Comparison of ENCODE assay signal across 8 cellular contexts in the genomic region with DNA sequence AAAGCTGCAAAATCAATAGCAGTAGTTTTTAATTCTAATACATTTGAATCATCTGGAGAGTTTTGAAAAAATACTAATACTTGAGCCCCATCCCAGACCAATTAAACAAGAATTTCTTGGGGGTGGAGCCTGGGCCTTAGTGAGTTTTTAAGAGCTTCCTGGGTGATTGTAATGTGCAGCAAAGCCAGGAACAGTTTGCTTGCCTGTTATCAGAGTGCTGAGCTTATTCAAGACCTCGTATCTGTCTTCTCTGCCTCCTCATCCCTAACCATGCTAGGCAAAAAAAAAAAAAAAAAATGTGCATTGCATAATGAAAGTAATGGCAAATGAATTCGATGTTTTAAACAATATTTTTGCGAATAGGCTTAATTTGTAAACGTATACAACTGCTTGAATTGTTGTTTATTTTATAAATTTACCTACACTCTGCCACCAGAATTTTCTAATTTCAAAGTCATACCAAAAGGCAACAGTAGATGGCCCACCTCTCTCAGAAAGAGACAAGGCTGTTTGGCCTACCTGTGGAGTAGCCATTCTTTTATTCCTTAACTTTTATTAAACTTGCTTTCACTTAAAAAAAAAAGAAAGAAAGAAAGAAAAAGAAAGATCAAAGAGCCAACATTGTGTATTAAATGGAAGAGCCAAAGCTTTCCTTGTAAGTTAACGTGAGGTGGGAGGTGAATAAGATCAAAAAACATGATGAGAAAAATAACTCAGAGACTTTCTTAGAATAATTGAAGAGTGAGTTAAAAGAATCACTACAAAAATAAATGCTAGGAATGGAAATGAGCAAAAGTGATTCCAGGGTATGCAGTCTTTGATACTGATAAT. TPM values are rescaled to one million over a fixed set of nuclear protein-coding genes. Genes with fewer than 3 reads are reported as not detected.
DNase-seq lines count a peak whose midpoint lies in the region; ATAC-seq, FAIRE-seq and TF ChIP-seq lines count a peak whose summit lies in the region.

No MANE protein-coding gene starts in this region.

- H3K36me3 ChIP-seq in cardiac muscle cell (no peaks in the 10 kb centered on the region), Karpas-422 (ENCODE audit: insufficient read depth, low read length) (no peaks in the 10 kb centered on the region), kidney (ENCODE audit: control insufficient read depth in 1 of 2, insufficient read depth in 2 of 2, low read length in 2 of 2) (no peaks in the 10 kb centered on the region)
- H3K36me3 ChIP-seq in effector memory CD4-positive, alpha-beta T cell (ENCODE audit: control insufficient read depth, insufficient read depth, low read length) = no peaks in the 10 kb centered on the region

- H3K9ac ChIP-seq in Karpas-422 (ENCODE audit: low read length) (no peak overlapping the region), kidney (ENCODE audit: low read length in 2 of 2) (no peak overlapping the region)

- ATAC-seq in left cardiac atrium (no peak), GM21825 (IDR thresholded peaks at IDR 0.05; ENCODE audit: unreplicated experiment) (no peak)

- peak; percentile 69 for TF ChIP-seq CTCF in cardiac muscle cell (IDR thresholded peaks at IDR 0.05; ENCODE audit: low read depth, low read length)
- peak; percentile 32; the same call in 1 of the 2 replicates for TF ChIP-seq CTCF in WI38 (IDR thresholded peaks at IDR 0.05; ENCODE audit: low read depth, low read length)
- TF ChIP-seq CTCF in kidney (IDR thresholded peaks at IDR 0.05; ENCODE audit: borderline replicate concordance, extremely low read depth, insufficient read depth) = peak; percentile 38

- H3K27me3 ChIP-seq in cardiac muscle cell = no peaks in the 10 kb centered on the region
- no peaks in the 10 kb centered on the region for H3K27me3 ChIP-seq in Karpas-422 (ENCODE audit: low read length)
- H3K27me3 ChIP-seq in effector memory CD4-positive, alpha-beta T cell (replicated peaks; ENCODE audit: control insufficient read depth, insufficient read depth, low read length, poor library complexity, severe bottlenecking) = no peaks in the 10 kb centered on the region

- H4K20me1 ChIP-seq in Karpas-422 (ENCODE audit: insufficient read depth, low read depth, low read length) = no peaks in the 10 kb centered on the region

- H3K79me2 ChIP-seq in Karpas-422 (ENCODE audit: low read length) = no peaks in the 10 kb centered on the region

- H3K4me1 ChIP-seq in cardiac muscle cell (ENCODE audit: low read depth) (no peaks in the 10 kb centered on the region), Karpas-422 (ENCODE audit: low read length) (peaks cover 40% of the 10 kb centered on the region), kidney (ENCODE audit: control insufficient read depth in 1 of 2, insufficient read depth in 1 of 2, low read depth in 1 of 2, low read length in 2 of 2) (no peaks in the 10 kb centered on the region)
- no peaks in the 10 kb centered on the region for H3K4me1 ChIP-seq in effector memory CD4-positive, alpha-beta T cell (ENCODE audit: control insufficient read depth, insufficient read depth, low read length, poor library complexity, severe bottlenecking)

- FAIRE-seq in kidney (lab: Jason Lieb, UNC) = no peak

- no peaks in the 10 kb centered on the region for H3K9me2 ChIP-seq in Karpas-422 (replicated peaks; ENCODE audit: insufficient read depth, low read length)

- H3K27ac ChIP-seq in cardiac muscle cell (no peak overlapping the region), Karpas-422 (ENCODE audit: low read length) (no peak overlapping the region), kidney (ENCODE audit: low read depth in 2 of 2, low read length in 2 of 2) (no peak overlapping the region)
- H3K27ac ChIP-seq in effector memory CD4-positive, alpha-beta T cell (ENCODE audit: insufficient read depth, low read length, poor library complexity, severe bottlenecking) = no peak overlapping the region

- H3K4me3 ChIP-seq in cardiac muscle cell (no peak overlapping the region), Karpas-422 (ENCODE audit: low read length) (no peak overlapping the region), WI38 (ENCODE audit: low read depth, low read length) (no peak overlapping the region), kidney (ENCODE audit: low read length in 2 of 2) (no peak overlapping the region)
- H3K4me3 ChIP-seq in effector memory CD4-positive, alpha-beta T cell (ENCODE audit: insufficient read depth, low read depth, low read length, poor library complexity, severe bottlenecking) = no peak overlapping the region

- peak overlapping the region; percentile 76 for H2AFZ ChIP-seq in Karpas-422 (ENCODE audit: low read length)

- H3K9me3 ChIP-seq in cardiac muscle cell (ENCODE audit: low read depth) (no peaks in the 10 kb centered on the region), Karpas-422 (ENCODE audit: low read length) (no peaks in the 10 kb centered on the region), kidney (ENCODE audit: control insufficient read depth in 1 of 2, low read length in 2 of 2) (no peaks in the 10 kb centered on the region)
- H3K9me3 ChIP-seq in effector memory CD4-positive, alpha-beta T cell (ENCODE audit: control insufficient read depth, low read length) = no peaks in the 10 kb centered on the region

- H3K4me2 ChIP-seq in Karpas-422 (ENCODE audit: low read depth, low read length, poor library complexity, severe bottlenecking) = peak overlapping the region; percentile 44

- intact Hi-C loops in left cardiac atrium (cut with DNase I) = loop anchor here (5.0 to 10.0 kb wide), 2 partner anchors 277 to 280 kb away; no protein-coding TSS in a partner anchor
- intact Hi-C loops in kidney (cut with DNase I) = no loop called here
- intact Hi-C loops in posterior cingulate gyrus (cut with DNase I) = loop anchor here (5.0 kb wide), 1 partner anchor 277 kb away; no protein-coding TSS in a partner anchor

- DNase-seq in cardiac muscle cell (ENCODE audit: low read depth in 1 of 2, low spot score in 1 of 2) = peak; percentile 33 to 54
- no peak for DNase-seq in left cardiac atrium
- DNase-seq in Karpas-422 = peak; percentile 82
- no peak for DNase-seq in kidney
- no peak for DNase-seq in effector memory CD4-positive, alpha-beta T cell
- DNase-seq in posterior cingulate gyrus = no peak

RNA-seq across cellular contexts. Expression of gene MYB, which starts 36.2 kb away (rescaled TPM):
- total RNA-seq in cardiac muscle cell (0.21 and 0.56 TPM in 2 replicates), left cardiac atrium (under 1 TPM in 1 of 2 donors, not detected in 1; 0.24 TPM), kidney (1.3 TPM)
- polyA plus RNA-seq in cardiac muscle cell (0.51 and 0.52 TPM in 2 replicates), kidney (ENCODE audit: insufficient read depth, low read depth, low replicate concordance) (not detected)
- 5.3 and 11.8 TPM in 2 replicates for total RNA-seq in Karpas-422 (2014; rRNA removed; shearing (Covaris generic); ENCODE audit: low replicate concordance)

Comparison
In these comparisons a context has a peak if more than half of its experiments do, and no peak if none do; other contexts are left out.
1. DNase-seq: peak in cardiac muscle cell (2 of 2) and Karpas-422 (single experiment); none in left cardiac atrium (single experiment), kidney (single experiment), effector memory CD4-positive, alpha-beta T cell (0 of 3) and posterior cingulate gyrus (0 of 10).
2. Peak in every context shown above with its lines, with median percentiles within 50 percentile points of each other: CTCF ChIP-seq.